Comparison of ENCODE assay signal across 19 cellular contexts in genomic region chr19:16782719-16783118, GRCh38. TPM values are rescaled to one million over a fixed set of nuclear protein-coding genes. Genes with fewer than 3 reads are reported as not detected.
DNase-seq lines count a peak whose midpoint lies in the region; ATAC-seq, FAIRE-seq and TF ChIP-seq lines count a peak whose summit lies in the region.
"Had no signal": no experiment of that assay in that cellular context is flagged by ENCODE, and none has a peak within 500 bp of the region (broad histone marks: within the 10 kb centered on the region; RNA-seq: fewer than 3 reads in every experiment).

No MANE protein-coding gene starts in this region.

- H3K4me1 ChIP-seq in HEK293 (ENCODE audit: control insufficient read depth, insufficient read depth, low read length) (no peaks in the 10 kb centered on the region), kidney (ENCODE audit: control insufficient read depth in 1 of 2, insufficient read depth in 1 of 2, low read depth in 1 of 2, low read length in 2 of 2) (no peaks in the 10 kb centered on the region), A673 (ENCODE audit: insufficient read depth, low read length, poor library complexity, severe bottlenecking) (no peaks in the 10 kb centered on the region)
- H3K4me1 ChIP-seq: Caco-2 had no signal

- no peak for FAIRE-seq in kidney (lab: Jason Lieb, UNC)
- FAIRE-seq: A204.1, D721Med, G401.6, GM12891 had no signal

- POLR2A ChIA-PET in HEK293 (lab: Yijun Ruan, JAX) (interaction anchor here (0.8 kb wide), 1 partner anchor 8 kb away, joined by 4 read pairs; no protein-coding TSS in a partner anchor), A673 (lab: Charles Lee; ENCODE audit: low non-redundant PET) (no interaction called here)

- TF ChIP-seq CTCF in HEK293 (tag by site-specific recombination; IDR thresholded peaks at IDR 0.05) = no peak
- no peak for TF ChIP-seq CTCF in kidney (IDR thresholded peaks at IDR 0.05; ENCODE audit: borderline replicate concordance, extremely low read depth, insufficient read depth)
- TF ChIP-seq CTCF in A673 (conservative IDR thresholded peaks at IDR 0.05; ENCODE audit: low read depth, low read length) = no peak

- CTCF ChIA-PET in HEK293 (lab: Yijun Ruan, JAX) (interaction anchor here (0.6 kb wide), 3 partner anchors 270 to 563 kb away, joined by 3 to 4 read pairs (median 4); no protein-coding TSS in a partner anchor), A673 (lab: Charles Lee) (no interaction called here)

- H3K9me3 ChIP-seq in HEK293 (ENCODE audit: control insufficient read depth, insufficient read depth, low read depth, low read length) (no peaks in the 10 kb centered on the region), kidney (ENCODE audit: control insufficient read depth in 1 of 2, low read length in 2 of 2) (no peaks in the 10 kb centered on the region), A673 (ENCODE audit: low read depth, low read length, poor library complexity, severe bottlenecking) (no peaks in the 10 kb centered on the region)
- H3K9me3 ChIP-seq: BLaER1 treated with 17β-estradiol and CSF1 and Interleukin-3, amounts not matched to agents 10 nM and 100 nM; Caco-2 had no signal

- peak; percentile 2 for DNase-seq in kidney
- DNase-seq in A673 (ENCODE audit: low spot score) = no peak
- no peak for DNase-seq in cerebellum (ENCODE audit: low spot score)
- DNase-seq: 8988T; AML-193; Caco-2; Calu3; CD4-positive, alpha-beta T cell; CD8-positive, alpha-beta T cell; DMS79 treated with DMSO at 0.1 percent for 48 hours; GF-D8 had no signal

- no peaks in the 10 kb centered on the region for H3K27me3 ChIP-seq in A673 (replicated peaks; ENCODE audit: insufficient read depth, low read depth, low read length, poor library complexity)
- H3K27me3 ChIP-seq: BLaER1 treated with 17β-estradiol and CSF1 and Interleukin-3, amounts not matched to agents 10 nM and 100 nM had no signal

- no peak for ATAC-seq in GM21360 (IDR thresholded peaks at IDR 0.05; ENCODE audit: unreplicated experiment)
- ATAC-seq: CD8-positive, alpha-beta T cell had no signal

- H3K36me3 ChIP-seq in HEK293 (ENCODE audit: control insufficient read depth in 2 of 2, insufficient read depth in 1 of 2, low read length in 2 of 2) (no peaks in the 10 kb centered on the region), kidney (ENCODE audit: control insufficient read depth in 1 of 2, insufficient read depth in 2 of 2, low read length in 2 of 2) (no peaks in the 10 kb centered on the region), A673 (ENCODE audit: insufficient read depth, low read length, poor library complexity, severe bottlenecking) (no peaks in the 10 kb centered on the region)
- H3K36me3 ChIP-seq: BLaER1 treated with 17β-estradiol and CSF1 and Interleukin-3, amounts not matched to agents 10 nM and 100 nM had no signal

- no TSS peak for BruUV-seq in A673 (replicated peaks; lab: Mats Ljungman, UMichigan)

- intact Hi-C loops in kidney (cut with DNase I) (no loop called here), A673 (cut with micrococcal nuclease; ENCODE audit: unreplicated experiment) (no loop called here)

- H3K4me3 ChIP-seq in HEK293 (ENCODE audit: low read depth, low read length) = no peak overlapping the region
- no peak overlapping the region for H3K4me3 ChIP-seq in kidney (ENCODE audit: low read length in 2 of 2)
- no peak overlapping the region for H3K4me3 ChIP-seq in A673 (ENCODE audit: low read depth, low read length, poor library complexity, severe bottlenecking)
- H3K4me3 ChIP-seq: BLaER1 treated with 17β-estradiol and CSF1 and Interleukin-3, amounts not matched to agents 10 nM and 100 nM had no signal

- H3K9ac ChIP-seq in kidney (ENCODE audit: low read length in 2 of 2) = no peak overlapping the region
- H3K9ac ChIP-seq: BLaER1 treated with 17β-estradiol and CSF1 and Interleukin-3, amounts not matched to agents 10 nM and 100 nM had no signal

- H3K27ac ChIP-seq in HEK293 (ENCODE audit: extremely low read depth, low read depth, low read length) = no peak overlapping the region
- no peak overlapping the region for H3K27ac ChIP-seq in kidney (ENCODE audit: low read depth in 2 of 2, low read length in 2 of 2)
- H3K27ac ChIP-seq in A673 (ENCODE audit: low read depth, low read length, poor library complexity, severe bottlenecking) = no peak overlapping the region
- H3K27ac ChIP-seq: BLaER1 treated with 17β-estradiol and CSF1 and Interleukin-3, amounts not matched to agents 10 nM and 100 nM; C4-2B had no signal

TF ChIP-seq in HEK293, 187 proteins besides CTCF, POLR2A, EP300 and RAD21:
- TF ChIP-seq SP2 (tag by site-specific recombination; IDR thresholded peaks at IDR 0.05) (no peak), ZNF366 (tag by site-specific recombination; conservative IDR thresholded peaks at IDR 0.05) (peak; percentile 88), REPIN1 (tag by site-specific recombination; IDR thresholded peaks at IDR 0.05; ENCODE audit: low read depth) (no peak), WT1 (tag by site-specific recombination; IDR thresholded peaks at IDR 0.05) (no peak)
- TF ChIP-seq, protein P1, sequence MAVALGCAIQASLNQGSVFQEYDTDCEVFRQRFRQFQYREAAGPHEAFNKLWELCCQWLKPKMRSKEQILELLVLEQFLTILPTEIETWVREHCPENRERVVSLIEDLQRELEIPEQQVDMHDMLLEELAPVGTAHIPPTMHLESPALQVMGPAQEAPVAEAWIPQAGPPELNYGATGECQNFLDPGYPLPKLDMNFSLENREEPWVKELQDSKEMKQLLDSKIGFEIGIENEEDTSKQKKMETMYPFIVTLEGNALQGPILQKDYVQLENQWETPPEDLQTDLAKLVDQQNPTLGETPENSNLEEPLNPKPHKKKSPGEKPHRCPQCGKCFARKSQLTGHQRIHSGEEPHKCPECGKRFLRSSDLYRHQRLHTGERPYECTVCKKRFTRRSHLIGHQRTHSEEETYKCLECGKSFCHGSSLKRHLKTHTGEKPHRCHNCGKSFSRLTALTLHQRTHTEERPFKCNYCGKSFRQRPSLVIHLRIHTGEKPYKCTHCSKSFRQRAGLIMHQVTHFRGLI (tag by site-specific recombination; IDR thresholded peaks at IDR 0.05) = no peak
- TF ChIP-seq, protein P2, sequence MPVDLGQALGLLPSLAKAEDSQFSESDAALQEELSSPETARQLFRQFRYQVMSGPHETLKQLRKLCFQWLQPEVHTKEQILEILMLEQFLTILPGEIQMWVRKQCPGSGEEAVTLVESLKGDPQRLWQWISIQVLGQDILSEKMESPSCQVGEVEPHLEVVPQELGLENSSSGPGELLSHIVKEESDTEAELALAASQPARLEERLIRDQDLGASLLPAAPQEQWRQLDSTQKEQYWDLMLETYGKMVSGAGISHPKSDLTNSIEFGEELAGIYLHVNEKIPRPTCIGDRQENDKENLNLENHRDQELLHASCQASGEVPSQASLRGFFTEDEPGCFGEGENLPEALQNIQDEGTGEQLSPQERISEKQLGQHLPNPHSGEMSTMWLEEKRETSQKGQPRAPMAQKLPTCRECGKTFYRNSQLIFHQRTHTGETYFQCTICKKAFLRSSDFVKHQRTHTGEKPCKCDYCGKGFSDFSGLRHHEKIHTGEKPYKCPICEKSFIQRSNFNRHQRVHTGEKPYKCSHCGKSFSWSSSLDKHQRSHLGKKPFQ (tag by site-specific recombination; IDR thresholded peaks at IDR 0.05) = no peak
TF ChIP-seq in HEK293: peak in this region for 1.

RNA-seq across cellular contexts. Expression of gene SIN3B, which starts 46.5 kb away (rescaled TPM):
- 62.0 TPM for total RNA-seq in kidney
- polyA plus RNA-seq in kidney (ENCODE audit: insufficient read depth, low read depth, low replicate concordance) = 12.2 TPM
- total RNA-seq in A673 (2021) = 76.7 and 80.0 TPM in 2 replicates
- total RNA-seq in cerebellum = 61.6 TPM
